ENCODE assay signal across 18 cellular contexts in the genomic region with DNA sequence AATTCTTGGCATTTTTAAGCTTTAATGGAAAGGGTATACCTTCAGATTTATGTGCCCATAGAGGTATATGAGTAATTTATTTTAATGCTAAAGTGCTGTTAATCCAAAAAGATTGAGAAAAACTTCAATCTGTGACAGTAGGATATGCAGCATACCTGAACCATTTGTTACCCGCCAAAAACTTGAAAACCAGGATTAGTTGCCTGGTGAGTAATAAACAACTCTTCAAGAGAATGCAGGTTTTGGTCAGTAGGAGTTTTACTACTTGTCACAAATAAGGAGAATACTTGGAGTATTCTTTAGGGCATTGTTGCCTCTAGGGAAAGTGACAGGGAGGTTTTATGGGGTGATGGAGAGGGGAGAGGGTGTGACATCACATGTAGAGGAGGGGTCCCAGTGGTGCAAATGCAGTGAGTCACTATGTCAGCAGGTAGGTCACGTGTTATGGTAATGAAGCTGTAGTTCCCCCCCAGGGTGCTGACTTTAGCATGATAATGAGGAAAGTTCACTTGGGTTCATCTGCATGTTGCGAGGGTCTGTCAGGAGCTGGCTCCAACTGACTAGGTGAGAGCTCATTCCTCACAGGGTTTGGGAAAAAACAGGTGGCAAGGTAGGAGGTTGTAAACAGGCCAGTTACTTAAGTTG. TPM values are rescaled to one million over a fixed set of nuclear protein-coding genes. Genes with fewer than 3 reads are reported as not detected.
DNase-seq lines count a peak whose midpoint lies in the region; ATAC-seq and TF ChIP-seq lines count a peak whose summit lies in the region.
"Had no signal": no experiment of that assay in that cellular context is flagged by ENCODE, and none has a peak within 500 bp of the region (broad histone marks: within the 10 kb centered on the region; RNA-seq: fewer than 3 reads in every experiment).

No MANE protein-coding gene starts in this region.

- H4K8ac ChIP-seq in mesenchymal stem cell (ENCODE audit: low read length): no peak overlapping the region

- no peak for DNase-seq in CD4-positive, CD25-positive, alpha-beta regulatory T cell
- DNase-seq in chondrocyte (ENCODE audit: low spot score): no peak
- no peak for DNase-seq in mesenchymal stem cell
- DNase-seq in activated CD4-positive, alpha-beta T cell treated with anti-CD3 and anti-CD28 coated beads, Interleukin-2, amount 50 U/mL, for 1 hour: no peak
- DNase-seq in Calu3: no peak
- DNase-seq in Ammon's horn (ENCODE audit: low spot score): no peak
- DNase-seq: activated CD4-positive, alpha-beta memory T cell treated with anti-CD3 and anti-CD28 coated beads, Interleukin-2, amount 10 ng/mL, durations not matched to agents 7 days and 5 days; GF-D8; heart right ventricle; left cardiac atrium; NCI-H2081 treated with DMSO at 0.1 percent for 48 hours; NCI-H526 treated with DMSO at 0.1 percent for 48 hours; SK-N-SH; uterus had no signal

- peaks cover 8% of the 10 kb centered on the region for H3K36me3 Mint-ChIP-seq in CD4-positive, CD25-positive, alpha-beta regulatory T cell
- H3K36me3 Mint-ChIP-seq in chondrocyte (ENCODE audit: low read depth) (no peaks in the 10 kb centered on the region), Calu3 (ENCODE audit: insufficient read depth, unreplicated experiment) (no peaks in the 10 kb centered on the region)

- no peaks in the 10 kb centered on the region for H3K27me3 Mint-ChIP-seq in CD4-positive, CD25-positive, alpha-beta regulatory T cell
- no peaks in the 10 kb centered on the region for H3K27me3 Mint-ChIP-seq in chondrocyte (ENCODE audit: low read depth)
- H3K27me3 Mint-ChIP-seq in Calu3 (ENCODE audit: unreplicated experiment): no peaks in the 10 kb centered on the region
- H3K27me3 Mint-ChIP-seq: activated CD4-positive, alpha-beta memory T cell treated with anti-CD3 and anti-CD28 coated beads, Interleukin-2, amount 10 ng/mL, durations not matched to agents 7 days and 5 days had no signal

- no peak overlapping the region for H2BK5ac ChIP-seq in mesenchymal stem cell (ENCODE audit: low read depth, low read length, poor library complexity, severe bottlenecking)

- peak overlapping the region in 1 of 2 experiments; percentile 54 for H2BK12ac ChIP-seq in mesenchymal stem cell (ENCODE audit: low read length in 2 of 2)

- H3K27me3 ChIP-seq in CD4-positive, CD25-positive, alpha-beta regulatory T cell (ENCODE audit: control insufficient read depth, insufficient read depth, low read length): no peaks in the 10 kb centered on the region
- no peaks in the 10 kb centered on the region for H3K27me3 ChIP-seq in HUES48 (ENCODE audit: control insufficient read depth, insufficient read depth, low read length)
- no peaks in the 10 kb centered on the region for H3K27me3 ChIP-seq in mesenchymal stem cell (ENCODE audit: control insufficient read depth in 1 of 2, insufficient read depth in 1 of 2, low read length in 2 of 2)
- H3K27me3 ChIP-seq: heart right ventricle, uterus had no signal

- H3K4me3 ChIP-seq in CD4-positive, CD25-positive, alpha-beta regulatory T cell (ENCODE audit: low read depth, low read length): no peak overlapping the region
- H3K4me3 ChIP-seq in HUES48 (ENCODE audit: low read depth, low read length): peak overlapping the region; percentile 10; the same call in 1 of the 2 replicates
- H3K4me3 ChIP-seq in mesenchymal stem cell (ENCODE audit: insufficient read depth in 1 of 2, low read depth in 1 of 2, low read length in 2 of 2): no peak overlapping the region
- H3K4me3 ChIP-seq: heart right ventricle, uterus had no signal

- H2AFZ ChIP-seq in mesenchymal stem cell (ENCODE audit: low read depth, low read length): no peak overlapping the region

- H2BK120ac ChIP-seq in mesenchymal stem cell (ENCODE audit: low read depth, low read length): no peak overlapping the region

- H3K27ac ChIP-seq in CD4-positive, CD25-positive, alpha-beta regulatory T cell (ENCODE audit: insufficient read depth, low read length, poor library complexity, severe bottlenecking): no peak overlapping the region
- peak overlapping the region; percentile 92 for H3K27ac ChIP-seq in HUES48 (ENCODE audit: low read depth, low read length)
- H3K27ac ChIP-seq in mesenchymal stem cell (ENCODE audit: low read length, poor library complexity, severe bottlenecking): no peak overlapping the region
- H3K27ac ChIP-seq: heart right ventricle, uterus had no signal

- WGBS in mesenchymal stem cell: 85% methylated on average over 3 of the region's 3 CpGs

- peak overlapping the region in 1 of 4 donors; percentile 13 for H3K4me3 Mint-ChIP-seq in CD4-positive, CD25-positive, alpha-beta regulatory T cell
- H3K4me3 Mint-ChIP-seq in chondrocyte (ENCODE audit: unreplicated experiment) (no peak overlapping the region), Calu3 (ENCODE audit: low read depth, unreplicated experiment) (no peak overlapping the region)
- H3K4me3 Mint-ChIP-seq: activated CD4-positive, alpha-beta memory T cell treated with anti-CD3 and anti-CD28 coated beads, Interleukin-2, amount 10 ng/mL, durations not matched to agents 7 days and 5 days; activated T-helper 1 cell treated with anti-CD3 and anti-CD28 coated beads, Interleukin-12 subunit alpha, Interleukin-12 subunit beta, Interleukin-2, Interleukin-4 antibody, amounts not matched to agents 30 ng/mL and 10 ng/mL and 1 ng/mL, durations not matched to agents 14 hours and 24 hours and 36 hours had no signal

- H3K23ac ChIP-seq in mesenchymal stem cell (ENCODE audit: low read length in 2 of 2): no peak overlapping the region

- H3K36me3 ChIP-seq in CD4-positive, CD25-positive, alpha-beta regulatory T cell (ENCODE audit: control insufficient read depth, insufficient read depth, low read length): peaks cover 4% of the 10 kb centered on the region
- H3K36me3 ChIP-seq in HUES48 (ENCODE audit: control insufficient read depth, insufficient read depth, low read length) (no peaks in the 10 kb centered on the region; the same call in 1 of the 2 replicates), mesenchymal stem cell (ENCODE audit: control insufficient read depth in 1 of 2, insufficient read depth in 2 of 2, low read depth in 1 of 2, low read length in 2 of 2) (no peaks in the 10 kb centered on the region)
- H3K36me3 ChIP-seq: heart right ventricle, uterus had no signal

- TF ChIP-seq CTCF in chondrocyte (IDR thresholded peaks at IDR 0.05) (no peak), Calu3 (IDR thresholded peaks at IDR 0.05; ENCODE audit: unreplicated experiment) (no peak)

- no TSS peak for BruUV-seq in Calu3 (replicated peaks; lab: Mats Ljungman, UMichigan)

- H3K9me3 Mint-ChIP-seq in CD4-positive, CD25-positive, alpha-beta regulatory T cell: peaks cover 0 to 6% (median 2%) of the 10 kb centered on the region in 7 donors
- H3K9me3 Mint-ChIP-seq in chondrocyte (ENCODE audit: low read depth) (peaks cover 2% of the 10 kb centered on the region), Calu3 (ENCODE audit: low read depth, unreplicated experiment) (peaks cover 10% of the 10 kb centered on the region)

- H3K4me1 ChIP-seq in CD4-positive, CD25-positive, alpha-beta regulatory T cell (ENCODE audit: control insufficient read depth, insufficient read depth, low read length, poor library complexity, severe bottlenecking): peaks cover 21% of the 10 kb centered on the region
- H3K4me1 ChIP-seq in HUES48 (ENCODE audit: control insufficient read depth, insufficient read depth, low read length) (peaks cover 63% of the 10 kb centered on the region), mesenchymal stem cell (ENCODE audit: control insufficient read depth, insufficient read depth, low read depth, low read length) (peaks cover 6% of the 10 kb centered on the region)

- H3K27ac Mint-ChIP-seq in CD4-positive, CD25-positive, alpha-beta regulatory T cell: peak overlapping the region in 2 of 3 donors; percentile 62 to 78
- H3K27ac Mint-ChIP-seq in chondrocyte (ENCODE audit: unreplicated experiment): peak overlapping the region; percentile 14
- no peak overlapping the region for H3K27ac Mint-ChIP-seq in Calu3 (ENCODE audit: unreplicated experiment)
- H3K27ac Mint-ChIP-seq: activated CD4-positive, alpha-beta memory T cell treated with anti-CD3 and anti-CD28 coated beads, Interleukin-2, amount 10 ng/mL, durations not matched to agents 7 days and 5 days; activated T-helper 1 cell treated with anti-CD3 and anti-CD28 coated beads, Interleukin-12 subunit alpha, Interleukin-12 subunit beta, Interleukin-2, Interleukin-4 antibody, amounts not matched to agents 30 ng/mL and 10 ng/mL and 1 ng/mL, durations not matched to agents 14 hours and 24 hours and 36 hours had no signal

- no peak overlapping the region for H3K4me2 ChIP-seq in mesenchymal stem cell (ENCODE audit: low read length, poor library complexity, severe bottlenecking)
- H3K4me2 ChIP-seq: SK-N-SH had no signal

- peaks cover 34 to 89% (median 74%) of the 10 kb centered on the region in 4 donors for H3K4me1 Mint-ChIP-seq in CD4-positive, CD25-positive, alpha-beta regulatory T cell
- H3K4me1 Mint-ChIP-seq in chondrocyte (ENCODE audit: low read depth) (peaks cover 79% of the 10 kb centered on the region), Calu3 (ENCODE audit: low read depth, unreplicated experiment) (peaks cover 50% of the 10 kb centered on the region)

- CTCF ChIA-PET in Calu3 (lab: Charles Lee): interaction anchor here (0.9 kb wide), 1 partner anchor 17 kb away, joined by 3 read pairs; no protein-coding TSS in a partner anchor

- no peak overlapping the region for H2BK15ac ChIP-seq in mesenchymal stem cell (ENCODE audit: low read depth, poor library complexity, severe bottlenecking)

- H3K9me3 ChIP-seq in CD4-positive, CD25-positive, alpha-beta regulatory T cell (ENCODE audit: control insufficient read depth in 2 of 2, low read length in 2 of 2): no peaks in the 10 kb centered on the region
- H3K9me3 ChIP-seq in HUES48 (ENCODE audit: control insufficient read depth, insufficient read depth, low read length) (peaks cover under 1% of the 10 kb centered on the region; the same call in 1 of the 2 replicates), mesenchymal stem cell (ENCODE audit: control insufficient read depth, low read length) (no peaks in the 10 kb centered on the region)
- H3K9me3 ChIP-seq: heart right ventricle, SK-N-SH, uterus had no signal

- ATAC-seq in CD4-positive, CD25-positive, alpha-beta regulatory T cell (ENCODE audit: low read depth in 2 of 2): no peak
- no peak for ATAC-seq in GM18498 (IDR thresholded peaks at IDR 0.05; ENCODE audit: unreplicated experiment)
- ATAC-seq: heart right ventricle, left cardiac atrium, sciatic nerve had no signal

- H2AK5ac ChIP-seq in mesenchymal stem cell (ENCODE audit: low read length, severe bottlenecking): peak overlapping the region; percentile 12

- peak overlapping the region in 1 of 2 experiments; percentile 88 for H3K14ac ChIP-seq in mesenchymal stem cell (ENCODE audit: low read length in 2 of 2)

- intact Hi-C loops in Calu3 (cut with micrococcal nuclease; ENCODE audit: unreplicated experiment): no loop called here

- H3K9ac ChIP-seq in HUES48 (ENCODE audit: low read depth, low read length): no peak overlapping the region
- no peak overlapping the region for H3K9ac ChIP-seq in mesenchymal stem cell (ENCODE audit: low read length)
- H3K9ac ChIP-seq: SK-N-SH had no signal

- no peak overlapping the region for H3K4ac ChIP-seq in mesenchymal stem cell (ENCODE audit: low read depth in 1 of 2, low read length in 2 of 2)

- H3K79me1 ChIP-seq in mesenchymal stem cell (replicated peaks; ENCODE audit: low read length, poor library complexity, severe bottlenecking): no peaks in the 10 kb centered on the region

- H3K18ac ChIP-seq in mesenchymal stem cell (ENCODE audit: low read depth in 1 of 2, low read length in 2 of 2): peak overlapping the region in 1 of 2 experiments; percentile 21

- no peak overlapping the region for H4K91ac ChIP-seq in mesenchymal stem cell (ENCODE audit: low read length)

RNA-seq across cellular contexts. Expression of a gene that starts 23.1 kb away (rescaled TPM):
- total RNA-seq in CD4-positive, CD25-positive, alpha-beta regulatory T cell: 64.6 TPM
- polyA plus RNA-seq in CD4-positive, CD25-positive, alpha-beta regulatory T cell: 10 to 100 TPM in 2 of 4 donors, 1 to 10 TPM in 2; 6.6 to 12.9 (median 9.6) TPM
- total RNA-seq in chondrocyte (47.2 to 58.9 TPM (median 58.5 TPM) in 3 replicates), Calu3 (2022) (21.8 and 22.1 TPM in 2 replicates)
- 24.1 TPM for polyA plus RNA-seq in mesenchymal stem cell (2013, experiment 1 of 2)
- polyA plus RNA-seq in mesenchymal stem cell (2013, experiment 2 of 2): 25.0 TPM
